In genomic region chr1:119674110-119674509, GRCh38 we compare ENCODE assay signal across 11 cellular contexts. TPM values are rescaled to one million over a fixed set of nuclear protein-coding genes. Genes with fewer than 3 reads are reported as not detected.
A peak's percentile ranks its signal among the peaks of the same experiment; 100 is the strongest.
DNase-seq lines count a peak whose midpoint lies in the region; ATAC-seq, FAIRE-seq and TF ChIP-seq lines count a peak whose summit lies in the region.
"Had no signal": no experiment of that assay in that cellular context is flagged by ENCODE, and none has a peak within 500 bp of the region (broad histone marks: within the 10 kb centered on the region; RNA-seq: fewer than 3 reads in every experiment).

No MANE protein-coding gene starts in this region.

- peak; percentile 80 for DNase-seq in HCEC 1CT
- DNase-seq in fibroblast of pulmonary artery (ENCODE audit: low read depth), result peak; percentile 67
- DNase-seq in KG1 (lab: John Stamatoyannopoulos, UW), result no peak
- DNase-seq in pancreas, result no peak
- no peak for DNase-seq in NAMALWA (ENCODE audit: low spot score)
- DNase-seq: CD8-positive, alpha-beta T cell had no signal

- peak overlapping the region; percentile 44 for H3K4me2 ChIP-seq in parathyroid adenoma (ENCODE audit: low read length)

- H3K79me2 ChIP-seq in parathyroid adenoma, result no peaks in the 10 kb centered on the region

- TF ChIP-seq CTCF in fibroblast of pulmonary artery (IDR thresholded peaks at IDR 0.05; ENCODE audit: low read length, missing control alignments) (no peak), parathyroid adenoma (IDR thresholded peaks at IDR 0.05) (no peak), pancreas (IDR thresholded peaks at IDR 0.05) (no peak)

- ATAC-seq in SK-N-SH treated with all-trans-retinoic acid at 6 μM for 48 hours (peak; percentile 66), GM19455 (IDR thresholded peaks at IDR 0.05; ENCODE audit: unreplicated experiment) (no peak), pancreas (no peak)

- no peak overlapping the region for H3K4me3 ChIP-seq in fibroblast of pulmonary artery (replicated peaks; ENCODE audit: low read depth, low read length)
- H3K4me3 ChIP-seq in parathyroid adenoma (ENCODE audit: low read depth, low read length), result no peak overlapping the region
- H3K4me3 ChIP-seq in pancreas, result no peak overlapping the region
- H3K4me3 ChIP-seq: esophagus muscularis mucosa had no signal

- no peaks in the 10 kb centered on the region for H3K36me3 ChIP-seq in parathyroid adenoma (ENCODE audit: control insufficient read depth, insufficient read depth, low read length)
- no peaks in the 10 kb centered on the region for H3K36me3 ChIP-seq in pancreas
- H3K36me3 ChIP-seq: esophagus muscularis mucosa had no signal

- intact Hi-C loops in pancreas (cut with DNase I), result loop anchor here in 1 of 3 donors (10.0 kb wide), 1 partner anchor 129 kb away; no protein-coding TSS in a partner anchor

- no peak overlapping the region for H3K9ac ChIP-seq in parathyroid adenoma

- H3K4me1 ChIP-seq in parathyroid adenoma (peaks cover 3% of the 10 kb centered on the region), pancreas (peaks cover 0 to 11% (median 7%) of the 10 kb centered on the region in 3 donors)

- FAIRE-seq in pancreas (lab: Jason Lieb, UNC), result no peak

- H2AFZ ChIP-seq in parathyroid adenoma, result peak overlapping the region; percentile 35

- 80 to 82% methylated on average over 4 of the region's 4 CpGs for WGBS in pancreas, 2 donors

- H3K27me3 ChIP-seq in parathyroid adenoma (ENCODE audit: control insufficient read depth, insufficient read depth, low read length) (no peaks in the 10 kb centered on the region), pancreas (no peaks in the 10 kb centered on the region)
- H3K27me3 ChIP-seq: esophagus muscularis mucosa had no signal

- H3K9me3 ChIP-seq in parathyroid adenoma (ENCODE audit: control insufficient read depth, low read length) (no peaks in the 10 kb centered on the region), pancreas (no peaks in the 10 kb centered on the region)
- H3K9me3 ChIP-seq: esophagus muscularis mucosa had no signal

- peak overlapping the region; percentile 37 for H3K27ac ChIP-seq in parathyroid adenoma
- peak overlapping the region in 2 of 4 donors; percentile 45 to 57 for H3K27ac ChIP-seq in pancreas
- H3K27ac ChIP-seq: esophagus muscularis mucosa had no signal

TF ChIP-seq in SK-N-SH treated with all-trans-retinoic acid at 6 μM for 48 hours, 23 proteins besides CTCF, POLR2A, EP300 and RAD21:
- TF ChIP-seq OSR1 (CRISPR knock-in tag; IDR thresholded peaks at IDR 0.05) (no peak), TOX (CRISPR knock-in tag; IDR thresholded peaks at IDR 0.05; ENCODE audit: borderline replicate concordance) (no peak), PPARA (CRISPR knock-in tag; IDR thresholded peaks at IDR 0.05; ENCODE audit: borderline replicate concordance) (no peak), TSHZ2 (CRISPR knock-in tag; IDR thresholded peaks at IDR 0.05) (no peak), RARB (CRISPR knock-in tag; IDR thresholded peaks at IDR 0.05) (no peak), CSDC2 (CRISPR knock-in tag; IDR thresholded peaks at IDR 0.05) (no peak), SNAI2 (CRISPR knock-in tag; IDR thresholded peaks at IDR 0.05) (no peak), GLIS3 (CRISPR knock-in tag; IDR thresholded peaks at IDR 0.05) (no peak), CSRNP3 (CRISPR knock-in tag; IDR thresholded peaks at IDR 0.05) (no peak), POU6F1 (CRISPR knock-in tag; IDR thresholded peaks at IDR 0.05; ENCODE audit: borderline replicate concordance, low read depth) (no peak), ZFP30 (CRISPR knock-in tag; IDR thresholded peaks at IDR 0.05) (no peak), BACH2 (CRISPR knock-in tag; IDR thresholded peaks at IDR 0.05; ENCODE audit: borderline replicate concordance) (no peak), ZFP3 (CRISPR knock-in tag; IDR thresholded peaks at IDR 0.05) (no peak; the same call in 1 of the 2 replicates), ZNF70 (CRISPR knock-in tag; IDR thresholded peaks at IDR 0.05) (no peak)

RNA-seq across cellular contexts. Expression of gene ZNF697, which starts 26.0 kb away (rescaled TPM):
- 1 to 10 TPM; 2.0 to 5.9 (median 3.3) TPM for total RNA-seq in pancreas
- 1 to 10 TPM; 1.3 to 2.2 TPM for polyA plus RNA-seq in pancreas
- total RNA-seq: CD8-positive, alpha-beta T cell had no signal
- polyA plus RNA-seq: IgD-negative memory B cell had no signal

RNA-seq across cellular contexts. Expression of gene PHGDH, which starts 37.6 kb away (rescaled TPM):
- 100 to 1,000 TPM in 1 of 6 donors, 10 to 100 TPM in 5; 62.0 to 357 (median 71.8) TPM for total RNA-seq in pancreas
- 10 to 100 TPM; 28.2 to 46.2 TPM for polyA plus RNA-seq in pancreas

Comparison
In these comparisons a context has a peak if more than half of its experiments do, and no peak if none do; other contexts are left out.
1. DNase-seq: peak in HCEC 1CT (single experiment) and fibroblast of pulmonary artery (single experiment); none in KG1 (single experiment), pancreas (0 of 6) and NAMALWA (single experiment).